In genomic region chr14:35810963-35811362, GRCh38 we compare ENCODE assay signal across 28 cellular contexts.
"Had no signal": no experiment of that assay in that cellular context is flagged by ENCODE, and none has a peak within 500 bp of the region (broad histone marks: within the 10 kb centered on the region; RNA-seq: fewer than 3 reads in every experiment).

No MANE protein-coding gene starts in this region.

- H3K27me3 ChIP-seq: colonic mucosa, gastrocnemius medialis, pancreas, stomach, thyroid gland, upper lobe of left lung had no signal

- H3K9me3 ChIP-seq: colonic mucosa, gastrocnemius medialis, mucosa of descending colon, pancreas, stomach, thyroid gland, upper lobe of left lung had no signal

- H3K4me3 Mint-ChIP-seq: dendritic cell treated with granulocyte-macrophage colony-stimulating factor and Interleukin-4, amounts not matched to agents 40 ng/mL and 50 ng/mL, for 4 days; endodermal cell; mesothelial cell of epicardium; naive B cell; nephron progenitor cell had no signal

- H3K27me3 Mint-ChIP-seq: naive B cell had no signal

- H3K4me1 ChIP-seq: colonic mucosa had no signal

- H3K36me3 ChIP-seq: colonic mucosa, gastrocnemius medialis, pancreas, stomach, thyroid gland, upper lobe of left lung had no signal

- H3K9me3 Mint-ChIP-seq: dendritic cell treated with granulocyte-macrophage colony-stimulating factor and Interleukin-4, amounts not matched to agents 40 ng/mL and 50 ng/mL, for 4 days; endodermal cell; naive B cell had no signal

- H3K27ac Mint-ChIP-seq: dendritic cell treated with granulocyte-macrophage colony-stimulating factor and Interleukin-4, amounts not matched to agents 40 ng/mL and 50 ng/mL, for 4 days; endodermal cell; mesothelial cell of epicardium; nephron progenitor cell had no signal

- DNase-seq: colonic mucosa; effector CD8-positive, alpha-beta T cell; endodermal cell; foreskin fibroblast; gastrocnemius medialis; head of caudate nucleus; kidney; mesenchymal stem cell; mucosa of descending colon; naive B cell; nephron progenitor cell; pancreas; stimulated activated CD4-positive, alpha-beta T cell treated with anti-CD3 and anti-CD28 coated beads, Interleukin-12 subunit alpha, Interleukin-12 subunit beta, amount 100 ng/mL, for 4 hours; stimulated activated CD4-positive, alpha-beta T cell treated with anti-CD3 and anti-CD28 coated beads, Interleukin-1b, Interleukin-23, amount 100 ng/mL, for 48 hours; stimulated activated CD4-positive, alpha-beta T cell treated with anti-CD3 and anti-CD28 coated beads, Interleukin-4, amount 100 ng/mL, for 1 hour; stimulated activated CD8-positive, alpha-beta memory T cell treated with anti-CD3 and anti-CD28 coated beads, Interleukin-4, amount 100 ng/mL, for 48 hours; stimulated activated naive CD4-positive, alpha-beta T cell; stomach; thyroid gland; upper lobe of left lung had no signal

- H3K36me3 Mint-ChIP-seq: mesothelial cell of epicardium, naive B cell had no signal

- H3K4me3 ChIP-seq: colonic mucosa, gastrocnemius medialis, lung, mucosa of descending colon, pancreas, smooth muscle cell, stomach, thyroid gland, upper lobe of left lung had no signal

- H3K27ac ChIP-seq: colonic mucosa, epithelial cell of prostate, gastrocnemius medialis, pancreas, stomach, thyroid gland, upper lobe of left lung had no signal

- H3K4me2 ChIP-seq: smooth muscle cell had no signal

- ATAC-seq: esophagus mucosa, gastrocnemius medialis, left lobe of liver, mucosa of descending colon, pancreas, sciatic nerve had no signal
